In genomic region chr19:14042673-14043608, GRCh38 we compare ENCODE assay signal across 9 cellular contexts. TPM values are rescaled to one million over a fixed set of nuclear protein-coding genes. Genes with fewer than 3 reads are reported as not detected.
DNase-seq lines count a peak whose midpoint lies in the region; ATAC-seq and TF ChIP-seq lines count a peak whose summit lies in the region.
"Not testable (repeated sequence)": the region's sequence is repeated elsewhere in the genome, so short reads cannot be mapped to it uniquely, and the experiment has no call there.
"Had no signal": no experiment of that assay in that cellular context is flagged by ENCODE, and none has a peak within 500 bp of the region (broad histone marks: within the 10 kb centered on the region; RNA-seq: fewer than 3 reads in every experiment).

No MANE protein-coding gene starts in this region.

- H3K4me1 ChIP-seq in Caco-2 = not testable (repeated sequence)

- not testable (repeated sequence) for H3K27me3 Mint-ChIP-seq in Caco-2 (ENCODE audit: insufficient read depth, unreplicated experiment); T-helper 2 cell treated with Interferon-gamma antibody and Interleukin-4, amounts not matched to agents 5 μg/mL and 100 μg/mL, for 36 hours (ENCODE audit: low read depth); stimulated activated naive CD8-positive, alpha-beta T cell treated with anti-CD3 and anti-CD28 coated beads, Interleukin-15, amount 100 ng/mL, for 72 hours

- H3K36me3 Mint-ChIP-seq in Caco-2 (ENCODE audit: insufficient read depth, unreplicated experiment) = not testable (repeated sequence)
- peaks cover 51% of the 10 kb centered on the region for H3K36me3 Mint-ChIP-seq in T-helper 2 cell treated with Interferon-gamma antibody and Interleukin-4, amounts not matched to agents 5 μg/mL and 100 μg/mL, for 36 hours (ENCODE audit: low read depth)

- in situ Hi-C loops in astrocyte of the spinal cord (cut with HindIII; ENCODE audit: low sequenced_read_pairs) = not testable (repeated sequence)

- not testable (repeated sequence) for H3K4me3 ChIP-seq in Caco-2 (ENCODE audit: low read depth, low read length); astrocyte of the spinal cord (ENCODE audit: low read depth, low read length)

- CTCF ChIA-PET in Caco-2 (lab: Charles Lee) = interaction anchor here (1.1 kb wide), 1 partner anchor 132 kb away, joined by 3 read pairs; no protein-coding TSS in a partner anchor

- H3K4me3 Mint-ChIP-seq in Caco-2 (ENCODE audit: unreplicated experiment); T-helper 2 cell treated with Interferon-gamma antibody and Interleukin-4, amounts not matched to agents 5 μg/mL and 100 μg/mL, for 36 hours; stimulated activated naive CD8-positive, alpha-beta T cell treated with anti-CD3 and anti-CD28 coated beads, Interleukin-15, amount 100 ng/mL, for 72 hours: not testable (repeated sequence)

- not testable (repeated sequence) for H3K9me3 Mint-ChIP-seq in Caco-2 (ENCODE audit: unreplicated experiment); T-helper 2 cell treated with Interferon-gamma antibody and Interleukin-4, amounts not matched to agents 5 μg/mL and 100 μg/mL, for 36 hours; stimulated activated naive CD8-positive, alpha-beta T cell treated with anti-CD3 and anti-CD28 coated beads, Interleukin-15, amount 100 ng/mL, for 72 hours

- not testable (repeated sequence) for H3K9me3 ChIP-seq in Caco-2

- not testable (repeated sequence) for H3K27me3 ChIP-seq in Caco-2 (replicated peaks; ENCODE audit: control insufficient read depth, insufficient read depth, low read length)

- H3K27ac Mint-ChIP-seq in Caco-2 (ENCODE audit: unreplicated experiment) = peak overlapping the region; percentile 42
- H3K27ac Mint-ChIP-seq in T-helper 2 cell treated with Interferon-gamma antibody and Interleukin-4, amounts not matched to agents 5 μg/mL and 100 μg/mL, for 36 hours = peak overlapping the region; percentile 77
- H3K27ac Mint-ChIP-seq in stimulated activated naive CD8-positive, alpha-beta T cell treated with anti-CD3 and anti-CD28 coated beads, Interleukin-15, amount 100 ng/mL, for 72 hours = peak overlapping the region in 1 of 2 donors; percentile 86

- ATAC-seq in stimulated activated naive CD8-positive, alpha-beta T cell treated with anti-CD3 and anti-CD28 coated beads, Interleukin-15, amount 100 ng/mL, for 72 hours = peak; percentile 64

- peak; percentile 23 to 32 for TF ChIP-seq CTCF in Caco-2 (IDR thresholded peaks at IDR 0.05; ENCODE audit: insufficient read depth in 1 of 2, low read depth in 1 of 2, low read length in 1 of 2, severe bottlenecking in 1 of 2, unreplicated experiment in 1 of 2)
- peak; percentile 59 for TF ChIP-seq CTCF in astrocyte of the spinal cord (IDR thresholded peaks at IDR 0.05; ENCODE audit: low read depth, low read length)

- POLR2A ChIA-PET in Caco-2 (lab: Charles Lee) = not testable (repeated sequence)

- not testable (repeated sequence) for BruUV-seq in Caco-2 (replicated peaks; lab: Mats Ljungman, UMichigan)

- intact Hi-C loops in Caco-2 (cut with micrococcal nuclease; ENCODE audit: unreplicated experiment) = not testable (repeated sequence)

- H3K36me3 ChIP-seq in Caco-2 (ENCODE audit: control insufficient read depth, insufficient read depth, low read length) = not testable (repeated sequence)

- DNase-seq in Caco-2 = peak in 1 of 2 experiments; percentile 50
- peak; percentile 57 for DNase-seq in HCEC 1CT
- DNase-seq in NCI-H2196 treated with DMSO at 0.1 percent for 48 hours (lab: John Stamatoyannopoulos, UW; ENCODE audit: unreplicated experiment) = peak; percentile 41
- peak; percentile 16 for DNase-seq in T-helper 2 cell treated with Interferon-gamma antibody and Interleukin-4, amounts not matched to agents 5 μg/mL and 100 μg/mL, for 36 hours (ENCODE audit: low spot score)
- DNase-seq in astrocyte of the spinal cord (ENCODE audit: low read depth, low spot score) = peak; percentile 53
- DNase-seq in germinal center (ENCODE audit: low spot score) = peak; percentile 57
- DNase-seq in mucosa of gallbladder (ENCODE audit: low spot score) = peak; percentile 39
- DNase-seq in stimulated activated naive CD8-positive, alpha-beta T cell treated with anti-CD3 and anti-CD28 coated beads, Interleukin-15, amount 100 ng/mL, for 72 hours = peak in 1 of 2 donors; percentile 39

- H3K4me1 Mint-ChIP-seq in Caco-2 (ENCODE audit: low read depth, unreplicated experiment); T-helper 2 cell treated with Interferon-gamma antibody and Interleukin-4, amounts not matched to agents 5 μg/mL and 100 μg/mL, for 36 hours (ENCODE audit: low read depth): not testable (repeated sequence)
- H3K4me1 Mint-ChIP-seq in stimulated activated naive CD8-positive, alpha-beta T cell treated with anti-CD3 and anti-CD28 coated beads, Interleukin-15, amount 100 ng/mL, for 72 hours = peaks cover 17% of the 10 kb centered on the region

RNA-seq across cellular contexts. Expression of gene IL27RA, which starts 11.4 kb away (rescaled TPM):
- total RNA-seq in Caco-2 (2022) (4.7 and 5.6 TPM in 2 replicates), mucosa of gallbladder (5.6 TPM)

RNA-seq across cellular contexts. Expression of gene RLN3, which starts 15.0 kb away (rescaled TPM):
- not detected in 2 replicates for total RNA-seq in Caco-2 (2022)
- total RNA-seq in mucosa of gallbladder = not detected
- total RNA-seq: urinary bladder had no signal

RNA-seq across cellular contexts. Expression of gene PALM3, which starts 18.9 kb away (rescaled TPM):
- total RNA-seq in Caco-2 (2022) (25.9 TPM in 2 replicates), mucosa of gallbladder (42.8 TPM)

RNA-seq across cellular contexts. Expression of gene MISP3, which starts 29.6 kb away (rescaled TPM):
- 5.2 TPM in 2 replicates for total RNA-seq in Caco-2 (2022)
- 21.6 TPM for total RNA-seq in mucosa of gallbladder

RNA-seq across cellular contexts. Expression of gene RFX1, which starts 36.8 kb away (rescaled TPM):
- total RNA-seq in Caco-2 (2022) (11.5 and 13.4 TPM in 2 replicates), mucosa of gallbladder (25.0 TPM)
